6 cellular contexts compared by ENCODE assay signal in genomic region chr2:27407798-27408491, GRCh38. TPM values are rescaled to one million over a fixed set of nuclear protein-coding genes. Genes with fewer than 3 reads are reported as not detected.
DNase-seq lines count a peak whose midpoint lies in the region; ATAC-seq and TF ChIP-seq lines count a peak whose summit lies in the region.

No MANE protein-coding gene starts in this region.

- H2BK15ac ChIP-seq in neuronal stem cell (ENCODE audit: low read length), result no peak overlapping the region

- no peaks in the 10 kb centered on the region for H3K9me3 ChIP-seq in neuronal stem cell (replicated peaks in 1 of 2; ENCODE audit: control insufficient read depth in 2 of 2, insufficient read depth in 1 of 2, low read depth in 1 of 2, low read length in 2 of 2)

- DNase-seq in GM12864 (ENCODE audit: low read depth) (no peak), NCI-H2171 treated with DMSO at 0.1 percent for 48 hours (lab: John Stamatoyannopoulos, UW) (peak; percentile 91), choroid plexus epithelial cell (ENCODE audit: low read depth) (peak; percentile 74), neuronal stem cell (ENCODE audit: low spot score) (peak; percentile 46)

- H3K36me3 ChIP-seq in neuronal stem cell (replicated peaks in 1 of 2; ENCODE audit: control insufficient read depth in 2 of 2, insufficient read depth in 2 of 2, low read length in 2 of 2), result peaks cover 0 to 34% of the 10 kb centered on the region in 2 donors

- H3K79me1 ChIP-seq in neuronal stem cell (ENCODE audit: low read depth, low read length), result peaks cover 5% of the 10 kb centered on the region

- no peak overlapping the region for H3K18ac ChIP-seq in neuronal stem cell (ENCODE audit: low read length)

- no peak overlapping the region for H3K4ac ChIP-seq in neuronal stem cell (ENCODE audit: low read length)

- H3K4me1 ChIP-seq in neuronal stem cell (ENCODE audit: control insufficient read depth in 2 of 2, insufficient read depth in 1 of 2, low read depth in 1 of 2, low read length in 2 of 2), result peaks cover 3% of the 10 kb centered on the region in 2 donors

- H2AK5ac ChIP-seq in neuronal stem cell (ENCODE audit: low read depth, low read length), result no peak overlapping the region

- no peak overlapping the region for H3K9ac ChIP-seq in neuronal stem cell (ENCODE audit: low read depth, low read length, poor library complexity)

- no peak overlapping the region for H2BK5ac ChIP-seq in neuronal stem cell (ENCODE audit: low read length)

- no peak overlapping the region for H2BK120ac ChIP-seq in neuronal stem cell (ENCODE audit: low read depth, low read length)

- H3K27me3 ChIP-seq in neuronal stem cell (ENCODE audit: control insufficient read depth in 3 of 3, insufficient read depth in 3 of 3, low read depth in 1 of 3, low read length in 3 of 3), result no peaks in the 10 kb centered on the region

- H4K8ac ChIP-seq in neuronal stem cell (ENCODE audit: low read depth, low read length), result no peak overlapping the region

- no peak overlapping the region for H3K14ac ChIP-seq in neuronal stem cell (ENCODE audit: low read length)

- no peak overlapping the region for H3K27ac ChIP-seq in neuronal stem cell (replicated peaks; ENCODE audit: low read length)

- TF ChIP-seq CTCF in GM12864 (IDR thresholded peaks at IDR 0.05; ENCODE audit: low read depth, low read length, missing control alignments) (peak; percentile 35), choroid plexus epithelial cell (conservative IDR thresholded peaks at IDR 0.05; ENCODE audit: low read depth, low read length) (peak; percentile 74)

- H3K4me3 ChIP-seq in GM12864 (ENCODE audit: low read depth, low read length), result peak overlapping the region; percentile 95
- peak overlapping the region; percentile 96 for H3K4me3 ChIP-seq in choroid plexus epithelial cell (ENCODE audit: low read depth, low read length)
- peak overlapping the region in 1 of 2 donors; percentile 67 for H3K4me3 ChIP-seq in neuronal stem cell (ENCODE audit: low read length in 2 of 2)

- H2AFZ ChIP-seq in neuronal stem cell (ENCODE audit: low read length), result no peak overlapping the region

- no peak for ATAC-seq in GM19324 (IDR thresholded peaks at IDR 0.05; ENCODE audit: low FRiP score, unreplicated experiment)
- no peak for ATAC-seq in HG02938 (IDR thresholded peaks at IDR 0.05; ENCODE audit: unreplicated experiment)

- H2BK12ac ChIP-seq in neuronal stem cell (ENCODE audit: low read length), result no peak overlapping the region

- no peak overlapping the region for H3K23ac ChIP-seq in neuronal stem cell (ENCODE audit: low read depth, low read length, poor library complexity)

- H4K91ac ChIP-seq in neuronal stem cell (ENCODE audit: low read depth, low read length, poor library complexity), result no peak overlapping the region

- WGBS in neuronal stem cell (ENCODE audit: extremely low coverage in 2 of 2, insufficient read length in 2 of 2, insufficient replicate concordance in 1 of 2), 2 donors, result no CpG with 5 or more reads among the region's 16 CpGs

- peak overlapping the region; percentile 52 for H3K4me2 ChIP-seq in neuronal stem cell (ENCODE audit: insufficient read depth, low read length, poor library complexity, severe bottlenecking)

RNA-seq across cellular contexts. Expression of gene PPM1G, which starts 1.4 kb away (rescaled TPM):
- 98.8 TPM for polyA plus RNA-seq in neuronal stem cell (2013, experiment 1 of 2)
- polyA plus RNA-seq in neuronal stem cell (2013, experiment 2 of 2), result 97.7 TPM

RNA-seq across cellular contexts. Expression of gene NRBP1, which starts 20.5 kb away (rescaled TPM):
- polyA plus RNA-seq in neuronal stem cell (2013, experiment 1 of 2), result 62.2 TPM
- polyA plus RNA-seq in neuronal stem cell (2013, experiment 2 of 2), result 63.3 TPM

RNA-seq across cellular contexts. Expression of gene ZNF513, which starts 27.4 kb away (rescaled TPM):
- polyA plus RNA-seq in neuronal stem cell (2013, experiment 1 of 2), result 13.7 TPM
- polyA plus RNA-seq in neuronal stem cell (2013, experiment 2 of 2), result 13.4 TPM

RNA-seq across cellular contexts. Expression of gene KRTCAP3, which starts 34.2 kb away (rescaled TPM):
- 5.7 TPM for polyA plus RNA-seq in neuronal stem cell (2013, experiment 1 of 2)
- 5.2 TPM for polyA plus RNA-seq in neuronal stem cell (2013, experiment 2 of 2)

RNA-seq across cellular contexts. Expression of gene SNX17, which starts 37.5 kb away (rescaled TPM):
- polyA plus RNA-seq in neuronal stem cell (2013, experiment 1 of 2), result 31.0 TPM
- 30.6 TPM for polyA plus RNA-seq in neuronal stem cell (2013, experiment 2 of 2)
